Comparison of ENCODE assay signal across 8 cellular contexts in the genomic region with DNA sequence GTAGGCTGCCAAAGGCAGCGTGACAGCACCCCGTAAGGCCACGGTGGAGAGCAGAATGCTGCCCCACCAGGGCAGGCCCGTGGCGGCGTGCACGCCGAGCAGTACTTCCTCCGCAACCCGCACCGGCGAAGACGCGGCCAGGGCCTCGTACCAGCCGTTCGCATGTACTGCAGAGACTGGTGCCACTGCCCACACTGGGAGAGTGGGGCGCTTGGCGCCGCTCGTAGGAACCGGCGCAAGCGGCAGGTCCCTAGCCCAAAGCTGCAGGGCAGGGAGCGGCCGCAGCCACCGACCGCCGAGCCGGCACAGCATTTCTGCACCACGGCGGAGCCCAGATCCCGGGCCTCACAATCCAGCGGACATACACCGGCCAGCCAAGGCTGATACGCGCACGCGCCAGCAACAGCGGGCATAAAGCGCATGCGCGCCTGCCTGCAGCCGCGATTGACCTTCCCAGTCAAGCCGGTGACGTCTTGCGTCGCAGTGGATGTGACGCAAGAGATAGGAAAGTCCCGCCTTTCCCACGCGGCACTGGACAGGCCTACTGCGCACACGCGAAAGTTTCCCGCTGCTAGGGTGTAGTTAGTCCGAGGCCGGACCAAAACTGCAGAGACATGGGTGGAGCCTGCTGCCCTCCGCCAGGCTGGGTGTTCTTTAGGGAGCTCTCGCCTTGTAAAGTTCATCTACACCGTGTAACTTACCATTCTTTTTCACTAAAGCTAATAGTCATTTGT. TPM values are rescaled to one million over a fixed set of nuclear protein-coding genes. Genes with fewer than 3 reads are reported as not detected.
DNase-seq lines count a peak whose midpoint lies in the region; ATAC-seq and TF ChIP-seq lines count a peak whose summit lies in the region.

A gene with protein sequence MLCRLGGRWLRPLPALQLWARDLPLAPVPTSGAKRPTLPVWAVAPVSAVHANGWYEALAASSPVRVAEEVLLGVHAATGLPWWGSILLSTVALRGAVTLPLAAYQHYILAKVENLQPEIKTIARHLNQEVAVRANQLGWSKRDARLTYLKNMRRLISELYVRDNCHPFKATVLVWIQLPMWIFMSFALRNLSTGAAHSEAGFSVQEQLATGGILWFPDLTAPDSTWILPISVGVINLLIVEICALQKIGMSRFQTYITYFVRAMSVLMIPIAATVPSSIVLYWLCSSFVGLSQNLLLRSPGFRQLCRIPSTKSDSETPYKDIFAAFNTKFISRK (minus strand): TSS at position 379 of the 734 bp plus-strand sequence. CDS start 67 bp downstream, at position 312.

- DNase-seq in AG10803 (ENCODE audit: low read depth) (peak; percentile 98), NCI-H446 (lab: John Stamatoyannopoulos, UW) (peak; percentile 95 to 99), inferior parietal cortex (ENCODE audit: extremely low spot score) (peak; percentile 99), spleen (peak; percentile 99)
- DNase-seq in activated CD4-positive, CD25-positive, alpha-beta regulatory T cell treated with anti-CD3 and anti-CD28 coated beads, Interleukin-2, amount 50 U/mL, for 16 hours (ENCODE audit: low read depth, low spot score), result peak; percentile 88
- peak; percentile 91 for DNase-seq in central memory CD8-positive, alpha-beta T cell (ENCODE audit: low spot score in 2 of 2)

- no peaks in the 10 kb centered on the region for H3K27me3 Mint-ChIP-seq in central memory CD8-positive, alpha-beta T cell

- H3K4me3 Mint-ChIP-seq in central memory CD8-positive, alpha-beta T cell, result peak within 1 kb of the TSS; percentile 84

- intact Hi-C loops in spleen (cut with DNase I; ENCODE audit: low total_unique reads), result loop anchor here (5.0 to 10.0 kb wide), 2 partner anchors 175 to 193 kb away; no protein-coding TSS in a partner anchor

- peaks cover 39% of the 10 kb centered on the region for H3K4me1 Mint-ChIP-seq in central memory CD8-positive, alpha-beta T cell

- peak; percentile 44 to 90 (median 78) for TF ChIP-seq POLR2A in spleen (IDR thresholded peaks at IDR 0.05)

- H3K9me3 ChIP-seq in spleen, result no peaks in the 10 kb centered on the region

- H3K9me3 Mint-ChIP-seq in central memory CD8-positive, alpha-beta T cell, result no peaks in the 10 kb centered on the region

- H3K27me3 ChIP-seq in spleen (replicated peaks in 1 of 7), result no peaks in the 10 kb centered on the region

- H3K27ac Mint-ChIP-seq in central memory CD8-positive, alpha-beta T cell (ENCODE audit: low read depth), result peak within 1 kb of the TSS; percentile 97

- WGBS in spleen, 5 donors, result 0% methylated on average over 25 to 62 of the region's 62 CpGs

- H3K36me3 Mint-ChIP-seq in central memory CD8-positive, alpha-beta T cell (ENCODE audit: insufficient read depth), result peaks cover 25% of the 10 kb centered on the region

- TF ChIP-seq CTCF in AG10803 (conservative IDR thresholded peaks at IDR 0.05; ENCODE audit: low read length), result no peak
- peak in 4 of 11 experiments; percentile 10 to 36 (median 18) for TF ChIP-seq CTCF in spleen (IDR thresholded peaks at IDR 0.05 in 8 of 11, conservative IDR thresholded peaks at IDR 0.05 in 3 of 11)

- peaks cover 8 to 55% (median 33%) of the 10 kb centered on the region in 6 donors for H3K4me1 ChIP-seq in spleen

- ATAC-seq in GM19025 (IDR thresholded peaks at IDR 0.05; ENCODE audit: low read depth, unreplicated experiment) (peak; percentile 82), HG03342 (IDR thresholded peaks at IDR 0.05; ENCODE audit: unreplicated experiment) (peak; percentile 83)
- ATAC-seq in central memory CD8-positive, alpha-beta T cell (replicated peaks; ENCODE audit: extremely low read depth, poor library complexity, severe bottlenecking), result peak; percentile 81

- peaks cover 0 to 24% (median 1%) of the 10 kb centered on the region in 6 donors for H3K36me3 ChIP-seq in spleen

- H3K4me3 ChIP-seq in AG10803 (ENCODE audit: low read length), result peak within 1 kb of the TSS; percentile 80
- peak within 1 kb of the TSS; percentile 67 to 90 (median 74) for H3K4me3 ChIP-seq in spleen

- H3K27ac ChIP-seq in spleen, result peak within 1 kb of the TSS; percentile 97 to 99 (median 98)

RNA-seq across cellular contexts. Expression of the gene that starts here (rescaled TPM):
- 10 to 100 TPM; 12.2 to 28.3 (median 15.1) TPM for total RNA-seq in spleen
- polyA plus RNA-seq in spleen, result 10 to 100 TPM in 2 of 3 donors, 1 to 10 TPM in 1; 8.9 to 11.5 (median 10.1) TPM

Comparison
In these comparisons a context has a peak if more than half of its experiments do, and no peak if none do; other contexts are left out.
1. Peak in every context shown above with its lines: DNase-seq, ATAC-seq, H3K4me3 ChIP-seq and H3K27ac ChIP-seq.